In the genomic region with DNA sequence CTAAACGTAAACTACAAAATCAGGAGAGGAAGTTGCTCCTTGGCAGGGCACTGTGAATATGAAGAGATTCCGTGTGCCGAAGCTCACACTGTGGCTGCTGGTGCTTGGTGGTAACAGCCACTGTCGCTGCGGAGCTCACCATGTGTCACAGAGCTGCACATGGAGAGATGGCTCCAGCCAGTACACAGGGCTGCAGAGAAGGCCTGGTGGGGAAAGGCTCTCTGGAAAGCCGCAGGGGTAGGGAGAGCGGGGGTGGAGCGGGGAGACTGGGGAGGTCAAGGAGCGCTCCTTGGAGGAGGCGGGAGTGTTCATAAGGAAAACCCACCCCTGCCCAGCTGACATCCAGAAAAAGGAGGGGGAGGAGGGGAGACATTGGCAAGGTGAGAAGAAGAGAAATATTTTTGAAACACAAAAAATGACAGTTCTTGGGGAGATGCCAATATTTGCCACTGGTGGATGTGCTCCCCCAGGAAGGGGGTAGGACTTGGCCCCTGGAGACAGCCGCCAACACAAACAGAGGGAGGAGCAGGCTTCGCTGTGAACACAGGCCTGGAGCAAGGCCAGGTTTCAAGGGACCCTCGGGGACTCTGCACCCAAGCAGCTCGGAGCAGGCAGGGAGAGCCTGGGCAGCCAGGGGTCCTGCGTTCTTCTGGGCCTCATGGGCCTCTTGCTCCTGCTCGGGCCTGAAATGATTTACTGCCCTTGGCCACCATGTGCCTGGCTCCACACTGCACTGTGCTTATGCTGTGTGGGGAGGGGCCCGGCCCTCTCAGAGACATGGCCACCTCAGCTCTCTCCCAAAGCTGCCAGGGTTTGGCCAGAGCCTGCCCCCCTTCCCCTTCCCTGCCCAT, we compare ENCODE assay signal across 1 cellular context.
TF ChIP-seq lines count a peak whose summit lies in the region.

No MANE protein-coding gene starts in this region.

TF ChIP-seq in HEK293, 187 proteins besides CTCF, POLR2A, EP300 and RAD21 (continued from another document):
- TF ChIP-seq, protein P1, sequence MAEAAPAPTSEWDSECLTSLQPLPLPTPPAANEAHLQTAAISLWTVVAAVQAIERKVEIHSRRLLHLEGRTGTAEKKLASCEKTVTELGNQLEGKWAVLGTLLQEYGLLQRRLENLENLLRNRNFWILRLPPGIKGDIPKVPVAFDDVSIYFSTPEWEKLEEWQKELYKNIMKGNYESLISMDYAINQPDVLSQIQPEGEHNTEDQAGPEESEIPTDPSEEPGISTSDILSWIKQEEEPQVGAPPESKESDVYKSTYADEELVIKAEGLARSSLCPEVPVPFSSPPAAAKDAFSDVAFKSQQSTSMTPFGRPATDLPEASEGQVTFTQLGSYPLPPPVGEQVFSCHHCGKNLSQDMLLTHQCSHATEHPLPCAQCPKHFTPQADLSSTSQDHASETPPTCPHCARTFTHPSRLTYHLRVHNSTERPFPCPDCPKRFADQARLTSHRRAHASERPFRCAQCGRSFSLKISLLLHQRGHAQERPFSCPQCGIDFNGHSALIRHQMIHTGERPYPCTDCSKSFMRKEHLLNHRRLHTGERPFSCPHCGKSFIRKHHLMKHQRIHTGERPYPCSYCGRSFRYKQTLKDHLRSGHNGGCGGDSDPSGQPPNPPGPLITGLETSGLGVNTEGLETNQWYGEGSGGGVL (tag by site-specific recombination; IDR thresholded peaks at IDR 0.05): peak; percentile 45; the same call in 1 of the 2 replicates
- TF ChIP-seq GLIS1 (tag by site-specific recombination; IDR thresholded peaks at IDR 0.05): peak; percentile 52; the same call in 1 of the 2 replicates
- 0 out of 2 replicates have a peak, but pooled peaks have one; percentile 15 for TF ChIP-seq ZFHX2 (tag by site-specific recombination; conservative IDR thresholded peaks at IDR 0.05)
- TF ChIP-seq ZNF341 (tag by site-specific recombination; IDR thresholded peaks at IDR 0.05; ENCODE audit: low read depth): 0 out of 2 replicates have a peak, but pooled peaks have one; percentile 24
